8 cellular contexts compared by ENCODE assay signal in the genomic region with DNA sequence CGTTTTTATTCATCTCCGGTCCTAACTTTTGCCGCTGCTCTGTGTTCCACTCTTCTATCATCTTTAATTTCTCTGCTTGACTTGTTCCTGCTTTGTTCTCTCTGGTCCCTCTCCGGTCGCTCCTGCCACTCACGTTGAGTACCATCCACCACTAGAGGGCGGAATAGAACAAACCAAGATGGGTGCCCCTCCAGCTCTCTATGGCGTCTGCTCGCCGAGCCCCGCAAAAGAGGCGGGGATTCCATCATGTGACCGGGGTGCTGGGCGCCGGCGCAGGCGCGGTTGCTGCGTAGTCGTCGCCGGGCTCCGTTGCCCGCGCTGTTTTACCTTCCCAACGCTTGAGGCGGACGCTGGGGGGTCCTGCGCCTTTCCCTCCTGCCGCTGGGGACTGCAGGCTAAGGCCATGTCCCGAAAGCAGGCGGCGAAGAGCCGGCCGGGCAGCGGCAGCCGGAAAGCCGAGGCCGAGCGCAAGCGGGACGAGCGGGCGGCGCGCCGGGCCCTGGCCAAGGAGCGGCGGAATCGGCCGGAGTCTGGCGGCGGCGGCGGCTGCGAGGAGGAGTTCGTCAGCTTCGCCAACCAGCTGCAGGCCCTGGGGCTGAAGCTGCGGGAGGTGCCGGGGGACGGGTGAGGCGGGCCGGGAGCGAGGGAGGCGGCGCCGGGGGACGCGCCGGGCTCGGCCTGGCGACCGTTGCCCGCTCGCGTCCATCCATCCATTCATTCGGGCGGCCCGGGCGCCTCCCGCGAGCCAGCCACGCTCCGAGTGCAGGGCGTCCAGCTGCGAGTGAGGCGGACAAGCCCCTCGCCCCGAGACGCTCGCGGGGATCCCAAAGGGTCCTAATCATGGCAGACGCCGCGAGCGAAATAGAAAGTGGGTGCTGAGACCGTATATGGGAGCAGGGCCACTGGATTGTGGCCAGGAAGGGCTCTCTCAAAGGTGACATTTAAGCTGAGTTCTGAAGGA. TPM values are rescaled to one million over a fixed set of nuclear protein-coding genes. Genes with fewer than 3 reads are reported as not detected.
DNase-seq lines count a peak whose midpoint lies in the region; ATAC-seq, FAIRE-seq and TF ChIP-seq lines count a peak whose summit lies in the region.

A gene with protein sequence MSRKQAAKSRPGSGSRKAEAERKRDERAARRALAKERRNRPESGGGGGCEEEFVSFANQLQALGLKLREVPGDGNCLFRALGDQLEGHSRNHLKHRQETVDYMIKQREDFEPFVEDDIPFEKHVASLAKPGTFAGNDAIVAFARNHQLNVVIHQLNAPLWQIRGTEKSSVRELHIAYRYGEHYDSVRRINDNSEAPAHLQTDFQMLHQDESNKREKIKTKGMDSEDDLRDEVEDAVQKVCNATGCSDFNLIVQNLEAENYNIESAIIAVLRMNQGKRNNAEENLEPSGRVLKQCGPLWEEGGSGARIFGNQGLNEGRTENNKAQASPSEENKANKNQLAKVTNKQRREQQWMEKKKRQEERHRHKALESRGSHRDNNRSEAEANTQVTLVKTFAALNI (plus strand): TSS at position 285 of the 961 bp plus-strand sequence. CDS start 119 bp downstream, at position 404.

- POLR2A ChIA-PET in HepG2 (lab: Yijun Ruan, JAX): interaction anchor here (1.0 to 1.1 kb wide), 3 partner anchors 11 to 98 kb away, joined by 3 to 4 read pairs (median 3); a partner anchor contains a TSS

- TF ChIP-seq RAD21 in HepG2 (CRISPR knock-in tag; IDR thresholded peaks at IDR 0.05): peak; percentile 56; the same call in 1 of the 2 replicates

- peaks cover 0 to 4% of the 10 kb centered on the region in 2 experiments; a peak in 4 of 5 replicates for H3K36me3 ChIP-seq in HepG2 (replicated peaks in 1 of 2; ENCODE audit: control insufficient read depth in 1 of 2, insufficient read depth in 2 of 2, low read length in 2 of 2)

- no peaks in the 10 kb centered on the region for H3K9me3 Mint-ChIP-seq in dendritic cell treated with granulocyte-macrophage colony-stimulating factor and Interleukin-4, amounts not matched to agents 40 ng/mL and 50 ng/mL, for 4 days

- BruUV-seq in HepG2 (replicated peaks; lab: Mats Ljungman, UMichigan): no TSS peak

- peak within 1 kb of the TSS; percentile 96 for H3K4me2 ChIP-seq in HepG2 (ENCODE audit: low read depth, low read length)

- no peaks in the 10 kb centered on the region for H3K9me3 ChIP-seq in HepG2 (ENCODE audit: low read length)

- peak within 1 kb of the TSS; percentile 82 for H3K27ac ChIP-seq in HepG2 (ENCODE audit: extremely low read length, insufficient read depth, low read length)

- peak within 1 kb of the TSS; percentile 84 for H3K27ac Mint-ChIP-seq in dendritic cell treated with granulocyte-macrophage colony-stimulating factor and Interleukin-4, amounts not matched to agents 40 ng/mL and 50 ng/mL, for 4 days

- in situ Hi-C loops in HepG2 (cut with HindIII; ENCODE audit: extremely low pct_ligation_motif_present, low pct_unique_long_range_greater_than_20kb): no loop called here

- FAIRE-seq in HepG2 (lab: Jason Lieb, UNC): peak; percentile 90

- ATAC-seq in GM19372 (IDR thresholded peaks at IDR 0.05; ENCODE audit: low read depth, unreplicated experiment): peak; percentile 97
- peak; percentile 89 for ATAC-seq in HG03558 (IDR thresholded peaks at IDR 0.05; ENCODE audit: extremely low read depth, unreplicated experiment)
- ATAC-seq in HepG2: peak; percentile 93

- H3K4me3 Mint-ChIP-seq in dendritic cell treated with granulocyte-macrophage colony-stimulating factor and Interleukin-4, amounts not matched to agents 40 ng/mL and 50 ng/mL, for 4 days: peak within 1 kb of the TSS; percentile 89

- peak; percentile 99 for DNase-seq in CD1c-positive myeloid dendritic cell (ENCODE audit: extremely low spot score)
- peak; percentile 95 for DNase-seq in NCI-H748 (lab: John Stamatoyannopoulos, UW; ENCODE audit: unreplicated experiment)
- DNase-seq in activated CD4-positive, alpha-beta T cell treated with anti-CD3 and anti-CD28 coated beads, Interleukin-2, amount 50 U/mL, for 1 hour: peak; percentile 92
- peak; percentile 97 for DNase-seq in HepG2 (ENCODE audit: low spot score)
- DNase-seq in stimulated activated CD4-positive, alpha-beta T cell treated with anti-CD3 and anti-CD28 coated beads, Interleukin-4, amount 100 ng/mL, for 1 hour: peak; percentile 92

- peaks cover 34% of the 10 kb centered on the region for H3K4me1 Mint-ChIP-seq in dendritic cell treated with granulocyte-macrophage colony-stimulating factor and Interleukin-4, amounts not matched to agents 40 ng/mL and 50 ng/mL, for 4 days (ENCODE audit: low read depth)

- H4K20me1 ChIP-seq in HepG2 (ENCODE audit: insufficient read depth, low read length): 0 out of 2 replicates have a peak, but pooled peaks cover 4% of the 10 kb centered on the region

- H3K4me3 ChIP-seq in HepG2 (replicated peaks in 1 of 3; ENCODE audit: insufficient read depth in 1 of 3, low read depth in 2 of 3, low read length in 3 of 3): peak within 1 kb of the TSS; percentile 80 to 82 (median 81)

- H3K36me3 Mint-ChIP-seq in dendritic cell treated with granulocyte-macrophage colony-stimulating factor and Interleukin-4, amounts not matched to agents 40 ng/mL and 50 ng/mL, for 4 days (ENCODE audit: low read depth): no peaks in the 10 kb centered on the region

- peak; percentile 93 for TF ChIP-seq CTCF in HepG2 (CRISPR knock-in tag; IDR thresholded peaks at IDR 0.05)

- intact Hi-C loops in dendritic cell treated with granulocyte-macrophage colony-stimulating factor and Interleukin-4, amounts not matched to agents 40 ng/mL and 50 ng/mL, for 4 days (cut with micrococcal nuclease): no loop called here
- intact Hi-C loops in HepG2 (cut with micrococcal nuclease; ENCODE audit: unreplicated experiment): loop anchor here (1.0 to 10.0 kb wide), 3 partner anchors 44 to 93 kb away; a partner anchor contains a TSS

- peaks cover 13% of the 10 kb centered on the region for H3K27me3 Mint-ChIP-seq in dendritic cell treated with granulocyte-macrophage colony-stimulating factor and Interleukin-4, amounts not matched to agents 40 ng/mL and 50 ng/mL, for 4 days

- H3K27me3 ChIP-seq in HepG2 (ENCODE audit: control insufficient read depth in 1 of 2, insufficient read depth in 2 of 2, low read length in 2 of 2): no peaks in the 10 kb centered on the region; a peak in 1 of 5 replicates

- TF ChIP-seq POLR2A in HepG2 (IDR thresholded peaks at IDR 0.05; ENCODE audit: insufficient read depth in 1 of 2, low read depth in 2 of 2, low read length in 2 of 2): peak; percentile 68 to 87

- under 1% methylated on average over 40 of the region's 97 CpGs for WGBS in HepG2 (ENCODE audit: low lambda C conversion rate)

- TF ChIP-seq EP300 in HepG2 (IDR thresholded peaks at IDR 0.05; ENCODE audit: low read depth in 2 of 2, low read length in 2 of 2): no peak; a peak in 1 of 4 replicates
- no peak for TF ChIP-seq EP300 in HepG2 (CRISPR knock-in tag; IDR thresholded peaks at IDR 0.05; ENCODE audit: borderline replicate concordance)

- H3K79me2 ChIP-seq in HepG2 (ENCODE audit: insufficient read depth, low read length): peaks cover 41% of the 10 kb centered on the region

- H2AFZ ChIP-seq in HepG2 (ENCODE audit: low read length): peak within 1 kb of the TSS; percentile 95

- H3K4me1 ChIP-seq in HepG2 (ENCODE audit: insufficient read depth, low read length): peaks cover 49% of the 10 kb centered on the region

- CTCF ChIA-PET in HepG2 (lab: Yijun Ruan, JAX; ENCODE audit: low intra/inter-chr PET ratio, low total read pairs): interaction anchor here (1.3 kb wide), 1 partner anchor 120 kb away, joined by 6 read pairs; no protein-coding TSS in a partner anchor

- H3K9ac ChIP-seq in HepG2 (ENCODE audit: insufficient read depth, low read depth, low read length): peak within 1 kb of the TSS; percentile 84

TF ChIP-seq in HepG2, 621 proteins besides CTCF, POLR2A, EP300 and RAD21 (continues in another document):
- peak; percentile 70; the same call in 1 of the 2 replicates for TF ChIP-seq ZNF614 (CRISPR knock-in tag; IDR thresholded peaks at IDR 0.05; ENCODE audit: borderline replicate concordance)
- TF ChIP-seq CBX5 (CRISPR knock-in tag; IDR thresholded peaks at IDR 0.05; ENCODE audit: borderline replicate concordance): no peak
- no peak for TF ChIP-seq MED1 (CRISPR knock-in tag; IDR thresholded peaks at IDR 0.05)
- TF ChIP-seq, protein P1, sequence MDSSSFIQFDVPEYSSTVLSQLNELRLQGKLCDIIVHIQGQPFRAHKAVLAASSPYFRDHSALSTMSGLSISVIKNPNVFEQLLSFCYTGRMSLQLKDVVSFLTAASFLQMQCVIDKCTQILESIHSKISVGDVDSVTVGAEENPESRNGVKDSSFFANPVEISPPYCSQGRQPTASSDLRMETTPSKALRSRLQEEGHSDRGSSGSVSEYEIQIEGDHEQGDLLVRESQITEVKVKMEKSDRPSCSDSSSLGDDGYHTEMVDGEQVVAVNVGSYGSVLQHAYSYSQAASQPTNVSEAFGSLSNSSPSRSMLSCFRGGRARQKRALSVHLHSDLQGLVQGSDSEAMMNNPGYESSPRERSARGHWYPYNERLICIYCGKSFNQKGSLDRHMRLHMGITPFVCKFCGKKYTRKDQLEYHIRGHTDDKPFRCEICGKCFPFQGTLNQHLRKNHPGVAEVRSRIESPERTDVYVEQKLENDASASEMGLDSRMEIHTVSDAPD (CRISPR knock-in tag; IDR thresholded peaks at IDR 0.05): 0 out of 2 replicates have a peak, but pooled peaks have one; percentile 52

RNA-seq across cellular contexts. Expression of the gene that starts here (rescaled TPM):
- total RNA-seq in HepG2 (2016; rRNA removed; fragmentation: Illumina TruSeq; extraction: Trizol): 5.2 and 7.5 TPM in 2 replicates
- 4.1 and 7.5 TPM in 2 replicates for total RNA-seq in HepG2 (2016; cell fraction: cytosol; rRNA removed; fragmentation: Illumina TruSeq; extraction: Trizol; ENCODE audit: low read depth)
- 5.4 and 7.4 TPM in 2 replicates for total RNA-seq in HepG2 (2016; cell fraction: insoluble cytoplasmic fraction; rRNA removed; fragmentation: Illumina TruSeq; extraction: Trizol)
- 2.6 and 3.0 TPM in 2 replicates for total RNA-seq in HepG2 (2016; cell fraction: membrane; rRNA removed; fragmentation: Illumina TruSeq; extraction: Trizol)
- total RNA-seq in HepG2 (2016; cell fraction: nucleus; rRNA removed; fragmentation: Illumina TruSeq; extraction: Trizol): 13.6 and 19.6 TPM in 2 replicates
- polyA plus RNA-seq in HepG2 (2011; rRNA removed): 5.2 and 5.6 TPM in 2 replicates
- 1.9 and 2.3 TPM in 2 replicates for polyA plus RNA-seq in HepG2 (2011; cell fraction: cytosol; rRNA removed)
- 9.3 and 11.5 TPM in 2 replicates for polyA plus RNA-seq in HepG2 (2011; cell fraction: nucleus; rRNA removed)
- polyA plus RNA-seq in HepG2 (2012): 3.5 and 4.2 TPM in 2 replicates
- polyA plus RNA-seq in HepG2 (2016; cell fraction: cytosol; fragmentation: Illumina TruSeq; extraction: Trizol; ENCODE audit: low read depth): 0.17 and 0.50 TPM in 2 replicates
- 3.4 and 3.5 TPM in 2 replicates for polyA plus RNA-seq in HepG2 (2016; cell fraction: insoluble cytoplasmic fraction; fragmentation: Illumina TruSeq; extraction: Trizol; ENCODE audit: low read depth)
- 0.48 and 0.61 TPM in 2 replicates for polyA plus RNA-seq in HepG2 (2016; cell fraction: membrane; fragmentation: Illumina TruSeq; extraction: Trizol; ENCODE audit: low read depth)
- polyA plus RNA-seq in HepG2 (2016; cell fraction: nucleus; fragmentation: Illumina TruSeq; extraction: Trizol; ENCODE audit: insufficient read depth, low read depth): 23.6 and 27.3 TPM in 2 replicates
- 6.5 and 7.6 TPM in 2 replicates for polyA minus RNA-seq in HepG2 (2011; rRNA and poly(A)+ RNA removed; ENCODE audit: low replicate concordance)
- polyA minus RNA-seq in HepG2 (2011; cell fraction: cytosol; rRNA and poly(A)+ RNA removed): 2.0 and 3.2 TPM in 2 replicates
- polyA minus RNA-seq in HepG2 (2011; cell fraction: nucleus; rRNA and poly(A)+ RNA removed): 13.1 and 14.4 TPM in 2 replicates

Comparison
In these comparisons a context has a peak if more than half of its experiments do, and no peak if none do; other contexts are left out.
1. Peak in every context shown above with its lines: DNase-seq, ATAC-seq, H3K4me3 ChIP-seq and H3K27ac ChIP-seq.